ENCODE assay signal across 1 cellular context in the genomic region with DNA sequence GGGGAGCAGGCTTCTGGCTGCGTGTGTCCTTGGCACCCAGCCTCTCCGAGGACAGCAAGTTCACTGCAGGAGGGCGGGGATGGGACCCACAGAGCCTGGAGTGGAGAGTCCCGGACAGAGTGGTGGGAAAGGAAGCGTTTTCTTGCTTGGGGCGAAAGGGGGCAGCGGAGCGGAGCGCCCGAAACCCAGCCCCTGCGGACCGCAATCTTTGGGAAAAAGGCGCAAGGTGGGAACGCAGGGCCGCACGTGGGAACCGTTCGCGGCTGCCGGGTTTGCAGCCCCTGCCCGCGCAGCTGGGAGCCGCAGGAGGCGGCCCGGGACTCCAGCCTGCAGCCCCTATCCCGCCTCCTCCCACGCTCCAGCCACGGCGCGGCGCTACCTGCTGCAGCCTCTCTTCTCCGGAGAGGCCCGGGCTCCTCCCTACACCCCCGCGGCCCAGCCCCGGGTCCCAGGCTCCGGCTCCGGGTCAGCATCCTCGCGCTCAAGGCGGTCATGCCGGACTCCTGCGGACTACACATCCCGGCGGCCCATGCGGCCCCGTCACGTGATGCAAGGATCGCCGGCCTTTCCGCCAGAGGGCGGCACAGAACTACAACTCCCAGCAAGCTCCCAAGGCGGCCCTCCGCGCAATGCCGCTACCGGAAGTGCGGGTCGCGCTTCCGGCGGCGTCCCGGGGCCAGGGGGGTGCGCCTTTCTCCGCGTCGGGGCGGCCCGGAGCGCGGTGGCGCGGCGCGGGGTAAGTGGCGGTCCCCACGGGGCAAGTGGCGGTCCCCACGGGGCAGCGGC.
TF ChIP-seq lines count a peak whose summit lies in the region.

NTHL1 (minus strand) TSS at position 505 of the 786 bp plus-strand sequence; CDS start at position 494, 11 bp downstream.
TSC2 (plus strand) TSS at position 656 of the 786 bp plus-strand sequence. CDS start 631 bp downstream, outside the sequence.

TF ChIP-seq in HepG2, 621 proteins besides CTCF, POLR2A, EP300 and RAD21 (continued from another document):
- TF ChIP-seq ZNF574 (CRISPR knock-in tag; IDR thresholded peaks at IDR 0.05), result peak; percentile 97
- no peak for TF ChIP-seq BCL6 (CRISPR knock-in tag; IDR thresholded peaks at IDR 0.05)
- no peak; the same call in none of the 2 replicates for TF ChIP-seq ZNF619 (CRISPR knock-in tag; IDR thresholded peaks at IDR 0.05)
- TF ChIP-seq, protein P1, sequence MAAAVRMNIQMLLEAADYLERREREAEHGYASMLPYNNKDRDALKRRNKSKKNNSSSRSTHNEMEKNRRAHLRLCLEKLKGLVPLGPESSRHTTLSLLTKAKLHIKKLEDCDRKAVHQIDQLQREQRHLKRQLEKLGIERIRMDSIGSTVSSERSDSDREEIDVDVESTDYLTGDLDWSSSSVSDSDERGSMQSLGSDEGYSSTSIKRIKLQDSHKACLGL (CRISPR knock-in tag; IDR thresholded peaks at IDR 0.05), result peak; percentile 84
